ENCODE assay signal across 15 cellular contexts in the genomic region with DNA sequence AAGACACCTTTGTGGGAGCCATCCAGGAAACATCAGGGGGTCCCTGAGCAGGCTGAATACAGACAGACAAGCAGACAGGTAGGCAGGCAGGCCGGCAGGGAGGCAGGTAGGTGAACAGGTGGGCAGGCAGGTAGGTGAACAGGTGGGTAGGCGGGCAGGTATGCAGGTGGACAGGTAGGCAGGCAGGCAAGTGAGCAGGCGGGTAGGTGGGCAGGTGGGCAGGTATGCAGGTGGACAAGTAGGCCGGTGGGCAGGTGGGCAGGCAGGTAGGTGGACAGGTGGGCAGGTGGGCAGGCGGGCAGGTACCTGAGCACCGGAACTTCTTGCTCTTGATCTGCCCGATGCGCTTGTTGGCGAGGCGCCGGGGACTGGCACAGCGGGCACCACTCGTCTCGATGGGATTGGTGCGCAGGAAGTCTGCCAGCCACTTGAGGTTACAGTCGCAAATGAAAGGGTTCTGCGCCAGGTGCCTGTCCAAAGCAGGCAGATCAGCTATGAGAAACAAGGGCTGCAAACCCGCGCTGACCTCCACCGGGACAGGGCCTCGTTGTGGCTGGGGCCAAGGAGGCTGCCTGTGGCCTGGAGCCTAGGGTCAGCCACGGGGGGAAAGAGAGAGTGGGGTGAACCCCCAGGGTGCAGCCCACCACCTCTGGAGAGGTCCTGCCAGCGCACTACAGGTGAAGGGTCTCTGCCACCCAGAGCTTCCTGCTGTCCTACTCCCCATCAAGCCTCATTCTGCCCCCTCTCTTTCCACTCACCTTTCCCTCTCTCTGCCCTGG.
DNase-seq lines count a peak whose midpoint lies in the region; ATAC-seq and TF ChIP-seq lines count a peak whose summit lies in the region.
"Had no signal": no experiment of that assay in that cellular context is flagged by ENCODE, and none has a peak within 500 bp of the region (broad histone marks: within the 10 kb centered on the region; RNA-seq: fewer than 3 reads in every experiment).

No MANE protein-coding gene starts in this region.

- no peak overlapping the region for H3K14ac ChIP-seq in neuronal stem cell (ENCODE audit: low read length)

- no CpG with 5 or more reads among the region's 23 CpGs for WGBS in neuronal stem cell (ENCODE audit: extremely low coverage in 2 of 2, insufficient read length in 2 of 2, insufficient replicate concordance in 1 of 2), 2 donors

- H3K23ac ChIP-seq in neuronal stem cell (ENCODE audit: low read depth, low read length, poor library complexity), result no peak overlapping the region

- peak overlapping the region; percentile 30 for H3K4ac ChIP-seq in neuronal stem cell (ENCODE audit: low read length)

- peak overlapping the region; percentile 35 for H2BK5ac ChIP-seq in neuronal stem cell (ENCODE audit: low read length)

- no peaks in the 10 kb centered on the region for H3K79me1 ChIP-seq in neuronal stem cell (ENCODE audit: low read depth, low read length)

- ATAC-seq in GM21526 (IDR thresholded peaks at IDR 0.05; ENCODE audit: low FRiP score, unreplicated experiment) (no peak), SK-N-SH treated with all-trans-retinoic acid at 6 μM for 48 hours (no peak), GM18907 (IDR thresholded peaks at IDR 0.05; ENCODE audit: unreplicated experiment) (no peak)
- ATAC-seq: Panc1 had no signal

- DNase-seq in NCI-H510A treated with DMSO at 0.1 percent for 48 hours (lab: John Stamatoyannopoulos, UW) (peak; percentile 16), NCI-H510A (lab: John Stamatoyannopoulos, UW) (no peak), NCI-H1105 (lab: John Stamatoyannopoulos, UW) (peak; percentile 72), NCI-H345 treated with DMSO at 0.1 percent for 48 hours (lab: John Stamatoyannopoulos, UW; ENCODE audit: unreplicated experiment) (peak; percentile 47), neuronal stem cell (ENCODE audit: low spot score) (no peak)
- DNase-seq: C1 segment of cervical spinal cord, DMS53, GOT3, Karpas-422, MM.1S, SHP77 had no signal

- H3K9me3 ChIP-seq in neuronal stem cell (replicated peaks in 1 of 2; ENCODE audit: control insufficient read depth in 2 of 2, insufficient read depth in 1 of 2, low read depth in 1 of 2, low read length in 2 of 2), result peaks cover 2 to 3% of the 10 kb centered on the region in 2 donors

- peak overlapping the region in 1 of 2 donors; percentile 56 for H3K4me3 ChIP-seq in neuronal stem cell (ENCODE audit: low read length in 2 of 2)

- peaks cover 0 to 4% (median 0%) of the 10 kb centered on the region in 3 experiments for H3K27me3 ChIP-seq in neuronal stem cell (ENCODE audit: control insufficient read depth in 3 of 3, insufficient read depth in 3 of 3, low read depth in 1 of 3, low read length in 3 of 3)

- peak overlapping the region; percentile 61 for H4K91ac ChIP-seq in neuronal stem cell (ENCODE audit: low read depth, low read length, poor library complexity)

- H4K8ac ChIP-seq in neuronal stem cell (ENCODE audit: low read depth, low read length), result no peak overlapping the region

- H2BK15ac ChIP-seq in neuronal stem cell (ENCODE audit: low read length), result no peak overlapping the region

- H2BK12ac ChIP-seq in neuronal stem cell (ENCODE audit: low read length), result peak overlapping the region; percentile 27

- H3K36me3 ChIP-seq in neuronal stem cell (replicated peaks in 1 of 2; ENCODE audit: control insufficient read depth in 2 of 2, insufficient read depth in 2 of 2, low read length in 2 of 2), result no peaks in the 10 kb centered on the region

- H3K9ac ChIP-seq in neuronal stem cell (ENCODE audit: low read depth, low read length, poor library complexity), result peak overlapping the region; percentile 72

- no peak overlapping the region for H3K18ac ChIP-seq in neuronal stem cell (ENCODE audit: low read length)

- no peak overlapping the region for H3K4me2 ChIP-seq in neuronal stem cell (ENCODE audit: insufficient read depth, low read length, poor library complexity, severe bottlenecking)

- H2BK120ac ChIP-seq in neuronal stem cell (ENCODE audit: low read depth, low read length), result no peak overlapping the region

- H2AK5ac ChIP-seq in neuronal stem cell (ENCODE audit: low read depth, low read length), result peak overlapping the region; percentile 63

- H3K4me1 ChIP-seq in neuronal stem cell (ENCODE audit: control insufficient read depth in 2 of 2, insufficient read depth in 1 of 2, low read depth in 1 of 2, low read length in 2 of 2), result peaks cover 0 to 3% of the 10 kb centered on the region in 2 donors

- no peak overlapping the region for H3K27ac ChIP-seq in neuronal stem cell (replicated peaks; ENCODE audit: low read length)

- no peak overlapping the region for H2AFZ ChIP-seq in neuronal stem cell (ENCODE audit: low read length)

TF ChIP-seq in SK-N-SH treated with all-trans-retinoic acid at 6 μM for 48 hours, 23 proteins besides CTCF, POLR2A, EP300 and RAD21 (continues in another document):
- TF ChIP-seq OSR1 (CRISPR knock-in tag; IDR thresholded peaks at IDR 0.05) (no peak), ZFP3 (CRISPR knock-in tag; IDR thresholded peaks at IDR 0.05) (no peak), ZNF70 (CRISPR knock-in tag; IDR thresholded peaks at IDR 0.05) (no peak), PATZ1 (CRISPR knock-in tag; IDR thresholded peaks at IDR 0.05; ENCODE audit: borderline replicate concordance) (no peak), RARB (CRISPR knock-in tag; IDR thresholded peaks at IDR 0.05) (no peak), POU6F1 (CRISPR knock-in tag; IDR thresholded peaks at IDR 0.05; ENCODE audit: borderline replicate concordance, low read depth) (no peak), ESRRG (CRISPR knock-in tag; IDR thresholded peaks at IDR 0.05) (no peak), BACH2 (CRISPR knock-in tag; IDR thresholded peaks at IDR 0.05; ENCODE audit: borderline replicate concordance) (no peak), ISL1 (CRISPR knock-in tag; IDR thresholded peaks at IDR 0.05) (no peak), TSHZ2 (CRISPR knock-in tag; IDR thresholded peaks at IDR 0.05) (no peak)
- TF ChIP-seq, protein P1, sequence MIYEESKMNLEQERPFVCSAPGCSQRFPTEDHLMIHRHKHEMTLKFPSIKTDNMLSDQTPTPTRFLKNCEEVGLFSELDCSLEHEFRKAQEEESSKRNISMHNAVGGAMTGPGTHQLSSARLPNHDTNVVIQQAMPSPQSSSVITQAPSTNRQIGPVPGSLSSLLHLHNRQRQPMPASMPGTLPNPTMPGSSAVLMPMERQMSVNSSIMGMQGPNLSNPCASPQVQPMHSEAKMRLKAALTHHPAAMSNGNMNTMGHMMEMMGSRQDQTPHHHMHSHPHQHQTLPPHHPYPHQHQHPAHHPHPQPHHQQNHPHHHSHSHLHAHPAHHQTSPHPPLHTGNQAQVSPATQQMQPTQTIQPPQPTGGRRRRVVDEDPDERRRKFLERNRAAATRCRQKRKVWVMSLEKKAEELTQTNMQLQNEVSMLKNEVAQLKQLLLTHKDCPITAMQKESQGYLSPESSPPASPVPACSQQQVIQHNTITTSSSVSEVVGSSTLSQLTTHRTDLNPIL (CRISPR knock-in tag; IDR thresholded peaks at IDR 0.05; ENCODE audit: low read depth), result no peak

Comparison
In these comparisons a context has a peak if more than half of its experiments do, and no peak if none do; other contexts are left out.
1. DNase-seq: peak in NCI-H510A treated with DMSO at 0.1 percent for 48 hours (single experiment), NCI-H1105 (single experiment) and NCI-H345 treated with DMSO at 0.1 percent for 48 hours (single experiment); none in NCI-H510A (single experiment) and neuronal stem cell (single experiment).